ENCODE assay signal across 19 cellular contexts in genomic region chr7:2663960-2664359, GRCh38. TPM values are rescaled to one million over a fixed set of nuclear protein-coding genes. Genes with fewer than 3 reads are reported as not detected.
"Had no signal": no experiment of that assay in that cellular context is flagged by ENCODE, and none has a peak within 500 bp of the region (broad histone marks: within the 10 kb centered on the region; RNA-seq: fewer than 3 reads in every experiment).

No MANE protein-coding gene starts in this region.

- H3K4me3 ChIP-seq: hepatocyte, smooth muscle cell, testis had no signal

- H3K27ac Mint-ChIP-seq: activated naive CD4-positive, alpha-beta T cell treated with anti-CD3 and anti-CD28 coated beads for 36 hours; stimulated activated memory B cell treated with anti-CD40 and anti-IgM and Interleukin-4, amounts not matched to agents 10 μg/mL and 1 μg/mL and 100 μg/mL, for 72 hours; T-helper 1 cell treated with Interleukin-12 subunit alpha and Interleukin-12 subunit beta and Interleukin-4 antibody, amounts not matched to agents 30 μg/mL and 1 μg/mL, for 36 hours; type B pancreatic cell had no signal

- ATAC-seq: activated CD4-positive, CD25-positive, alpha-beta regulatory T cell treated with anti-CD3 and anti-CD28 coated beads, Interleukin-2, amount 50 U/mL, for 24 hours; activated T-cell treated with anti-CD3 and anti-CD28 coated beads, Interleukin-2, amount 50 U/mL, for 4 hours; left colon; stimulated activated memory B cell treated with anti-CD40 and anti-IgM and Interleukin-4, amounts not matched to agents 10 μg/mL and 1 μg/mL and 100 μg/mL, for 72 hours had no signal

- H3K36me3 Mint-ChIP-seq: type B pancreatic cell had no signal

- H3K4me3 Mint-ChIP-seq: activated naive CD4-positive, alpha-beta T cell treated with anti-CD3 and anti-CD28 coated beads for 36 hours; activated T-cell treated with anti-CD3 and anti-CD28 coated beads, Interleukin-2, amount 50 U/mL, for 4 hours; stimulated activated memory B cell treated with anti-CD40 and anti-IgM and Interleukin-4, amounts not matched to agents 10 μg/mL and 1 μg/mL and 100 μg/mL, for 72 hours; T-helper 1 cell treated with Interleukin-12 subunit alpha and Interleukin-12 subunit beta and Interleukin-4 antibody, amounts not matched to agents 30 μg/mL and 1 μg/mL, for 36 hours; type B pancreatic cell had no signal

- H3K9me3 Mint-ChIP-seq: activated naive CD4-positive, alpha-beta T cell treated with anti-CD3 and anti-CD28 coated beads for 36 hours; activated T-cell treated with anti-CD3 and anti-CD28 coated beads, Interleukin-2, amount 50 U/mL, for 4 hours; stimulated activated memory B cell treated with anti-CD40 and anti-IgM and Interleukin-4, amounts not matched to agents 10 μg/mL and 1 μg/mL and 100 μg/mL, for 72 hours; T-helper 1 cell treated with Interleukin-12 subunit alpha and Interleukin-12 subunit beta and Interleukin-4 antibody, amounts not matched to agents 30 μg/mL and 1 μg/mL, for 36 hours; type B pancreatic cell had no signal

- H3K9me3 ChIP-seq: testis had no signal

- DNase-seq: activated CD4-positive, alpha-beta T cell treated with anti-CD3 and anti-CD28 coated beads, Interleukin-2, amount 50 U/mL, for 1 hour; activated CD8-positive, alpha-beta memory T cell treated with anti-CD3 and anti-CD28 coated beads, Interleukin-2, amount 50 U/mL, for 4 hours; activated naive CD4-positive, alpha-beta T cell treated with anti-CD3 and anti-CD28 coated beads for 36 hours; activated T-cell treated with anti-CD3 and anti-CD28 coated beads, Interleukin-2, amount 50 U/mL, for 4 hours; effector memory CD4-positive, alpha-beta T cell; foreskin fibroblast; left colon; mammary epithelial cell; stimulated activated CD4-positive, alpha-beta T cell treated with anti-CD3 and anti-CD28 coated beads, Interleukin-4, amount 100 ng/mL, for 4 hours had no signal

- H3K27me3 ChIP-seq: hepatocyte, testis had no signal

- H3K27ac ChIP-seq: epithelial cell of prostate, hepatocyte had no signal

- H3K4me1 Mint-ChIP-seq: stimulated activated memory B cell treated with anti-CD40 and anti-IgM and Interleukin-4, amounts not matched to agents 10 μg/mL and 1 μg/mL and 100 μg/mL, for 72 hours had no signal

RNA-seq across cellular contexts. Expression of gene AMZ1, which starts 24.0 kb away (rescaled TPM):
- total RNA-seq: hepatocyte, pulmonary artery endothelial cell had no signal
- polyA plus RNA-seq: neural cell had no signal
